In genomic region chr3:30112904-30113484, GRCh38 we compare ENCODE assay signal across 8 cellular contexts.
DNase-seq lines count a peak whose midpoint lies in the region; ATAC-seq and TF ChIP-seq lines count a peak whose summit lies in the region.

No MANE protein-coding gene starts in this region.

- H2AFZ ChIP-seq in fibroblast of lung (ENCODE audit: low read length) = no peak overlapping the region

- H3K27ac ChIP-seq in RWPE1 = no peak overlapping the region
- H3K27ac ChIP-seq in fibroblast of lung (ENCODE audit: insufficient read depth, low read length) = no peak overlapping the region
- no peak overlapping the region for H3K27ac ChIP-seq in ovary

- TF ChIP-seq POLR2A in ovary (IDR thresholded peaks at IDR 0.05) = no peak

- TF ChIP-seq CTCF in RWPE1 (conservative IDR thresholded peaks at IDR 0.05; ENCODE audit: low read depth) = peak; percentile 73
- TF ChIP-seq CTCF in fibroblast of lung (conservative IDR thresholded peaks at IDR 0.05 in 1 of 2, IDR thresholded peaks at IDR 0.05 in 1 of 2; ENCODE audit: low read depth in 1 of 2, low read length in 2 of 2) = peak; percentile 42 to 53
- TF ChIP-seq CTCF in ovary (IDR thresholded peaks at IDR 0.05) = peak in 2 of 3 donors; percentile 10 to 53

- no peak overlapping the region for H3K4me2 ChIP-seq in fibroblast of lung (ENCODE audit: extremely low read depth, insufficient read depth, low read length)

- no peak overlapping the region for H3K9ac ChIP-seq in fibroblast of lung (ENCODE audit: insufficient read depth, low read length)

- intact Hi-C loops in ovary (cut with DNase I) = loop anchor here in 1 of 4 donors (5.0 to 10.0 kb wide), 2 partner anchors 82 to 579 kb away; no protein-coding TSS in a partner anchor

- H3K9me3 ChIP-seq in fibroblast of lung (ENCODE audit: control insufficient read depth, insufficient read depth, low read depth, low read length) = no peaks in the 10 kb centered on the region
- H3K9me3 ChIP-seq in ovary = no peaks in the 10 kb centered on the region

- H3K4me1 ChIP-seq in fibroblast of lung (ENCODE audit: control insufficient read depth, extremely low read depth, insufficient read depth, low read length) (no peaks in the 10 kb centered on the region), ovary (ENCODE audit: insufficient read depth) (no peaks in the 10 kb centered on the region)

- CTCF ChIA-PET in RWPE1 (lab: Yijun Ruan, JAX) = interaction anchor here (1.4 kb wide), 1 partner anchor 86 kb away, joined by 5 read pairs; no protein-coding TSS in a partner anchor

- no peaks in the 10 kb centered on the region for H3K79me2 ChIP-seq in fibroblast of lung (ENCODE audit: control insufficient read depth, insufficient read depth, low read length)

- POLR2A ChIA-PET in RWPE1 (lab: Yijun Ruan, JAX; ENCODE audit: low non-redundant PET) = no interaction called here

- ATAC-seq in GM18873 (IDR thresholded peaks at IDR 0.05; ENCODE audit: low FRiP score, unreplicated experiment) (no peak), HG02763 (IDR thresholded peaks at IDR 0.05; ENCODE audit: unreplicated experiment) (no peak), GM18517 (IDR thresholded peaks at IDR 0.05; ENCODE audit: unreplicated experiment) (no peak)

- TF ChIP-seq EP300 in ovary (IDR thresholded peaks at IDR 0.05) = no peak

- H3K36me3 ChIP-seq in fibroblast of lung (ENCODE audit: control insufficient read depth, insufficient read depth, low read length) = no peaks in the 10 kb centered on the region
- H3K36me3 ChIP-seq in ovary = no peaks in the 10 kb centered on the region

- WGBS in ovary, 3 donors = 29 to 48% (median 43%) methylated on average over 1 of the region's 1 CpG

- no peaks in the 10 kb centered on the region for H3K27me3 ChIP-seq in fibroblast of lung (ENCODE audit: control insufficient read depth, insufficient read depth, low read length)
- no peaks in the 10 kb centered on the region for H3K27me3 ChIP-seq in ovary

- H3K4me3 ChIP-seq in fibroblast of lung (replicated peaks in 1 of 4; ENCODE audit: control extremely low read depth in 1 of 4, insufficient read depth in 1 of 4, low read depth in 3 of 4, low read length in 4 of 4) (no peak overlapping the region), ovary (no peak overlapping the region)

- no peaks in the 10 kb centered on the region for H4K20me1 ChIP-seq in fibroblast of lung (ENCODE audit: control insufficient read depth, extremely low read depth, insufficient read depth, low read length)

- DNase-seq in Daoy (ENCODE audit: low read depth) (peak; percentile 4), HT1080 (ENCODE audit: low read depth) (peak; percentile 71), RWPE1 (ENCODE audit: low spot score) (peak; percentile 1), fibroblast of lung (ENCODE audit: low read depth in 2 of 2) (peak; percentile 45 to 76), ovary (no peak)

Comparison
In these comparisons a context has a peak if more than half of its experiments do, and no peak if none do; other contexts are left out.
1. DNase-seq: peak in Daoy (single experiment), HT1080 (single experiment), RWPE1 (single experiment) and fibroblast of lung (2 of 2); none in ovary (0 of 5).
2. Peak in every context shown above with its lines, with median percentiles within 50 percentile points of each other: CTCF ChIP-seq.